24 cellular contexts compared by ENCODE assay signal in genomic region chr12:95784286-95784685, GRCh38. TPM values are rescaled to one million over a fixed set of nuclear protein-coding genes. Genes with fewer than 3 reads are reported as not detected.
DNase-seq lines count a peak whose midpoint lies in the region; ATAC-seq, FAIRE-seq and TF ChIP-seq lines count a peak whose summit lies in the region.
"Had no signal": no experiment of that assay in that cellular context is flagged by ENCODE, and none has a peak within 500 bp of the region (broad histone marks: within the 10 kb centered on the region; RNA-seq: fewer than 3 reads in every experiment).

No MANE protein-coding gene starts in this region.

- no peak for TF ChIP-seq POLR2A in A549 (IDR thresholded peaks at IDR 0.05; ENCODE audit: low read length)

- 45% methylated on average over 4 of the region's 4 CpGs for WGBS in A549 (ENCODE audit: missing lambda C conversion rate)

- H3K4me2 ChIP-seq in A549 = peak overlapping the region; percentile 90; the same call in 2 of the 3 replicates
- H3K4me2 ChIP-seq: KMS-11, SK-N-SH had no signal

- FAIRE-seq in A549 (lab: Jason Lieb, UNC) = no peak
- FAIRE-seq: GM12891 had no signal

- intact Hi-C loops in head of caudate nucleus (cut with DNase I) = no loop called here

- peaks cover 56% of the 10 kb centered on the region for H3K4me1 ChIP-seq in A549
- H3K4me1 ChIP-seq: BE2C had no signal

- DNase-seq in A549 (ENCODE audit: low read depth in 1 of 2, low spot score in 1 of 2) (no peak), HT1080 (ENCODE audit: low read depth) (peak; percentile 45), amniotic epithelial cell (ENCODE audit: low read depth) (peak; percentile 54), iris pigment epithelial cell (ENCODE audit: low read depth) (peak; percentile 63), HPDE6-E6E7 (ENCODE audit: extremely low spot score) (no peak), head of caudate nucleus (no peak), DMS 273 (lab: John Stamatoyannopoulos, UW; ENCODE audit: unreplicated experiment) (no peak)
- no peak for DNase-seq in activated CD4-positive, alpha-beta T cell treated with anti-CD3 and anti-CD28 coated beads, Interleukin-2, amount 50 U/mL, for 48 hours
- DNase-seq: activated CD4-positive, alpha-beta T cell treated with anti-CD3 and anti-CD28 coated beads for 48 hours; activated naive CD4-positive, alpha-beta T cell treated with anti-CD3 and anti-CD28 coated beads for 36 hours; amniotic stem cell; BE2C; COR-L47; cortex of kidney; DMS79; kidney glomerular epithelial cell; MV-4-11; NCI-H526; SK-N-SH; T-helper 2 cell had no signal

- no peak overlapping the region for H3K4me3 ChIP-seq in A549
- H3K4me3 ChIP-seq: cardiac muscle cell had no signal

- no peak for TF ChIP-seq CTCF in A549 (IDR thresholded peaks at IDR 0.05)

- peak overlapping the region in 1 of 2 experiments; percentile 48; a peak in 1 of 6 replicates for H3K27ac ChIP-seq in A549
- H3K27ac ChIP-seq: cardiac muscle cell, KMS-11, upper lobe of left lung had no signal

- POLR2A ChIA-PET in A549 (lab: Yijun Ruan, JAX) = no interaction called here

- TF ChIP-seq RAD21 in A549 (conservative IDR thresholded peaks at IDR 0.05 in 1 of 2, IDR thresholded peaks at IDR 0.05 in 1 of 2) = no peak

- TF ChIP-seq EP300 in A549 (IDR thresholded peaks at IDR 0.05) = no peak

- H3K9me3 ChIP-seq in A549 = no peaks in the 10 kb centered on the region
- H3K9me3 ChIP-seq: BE2C, SK-N-SH, upper lobe of left lung had no signal

- no peak for ATAC-seq in A549

- CTCF ChIA-PET in A549 (lab: Yijun Ruan, JAX) = interaction anchor here (0.7 to 1.0 kb wide), 2 partner anchors 34 to 197 kb away, joined by 3 read pairs; no protein-coding TSS in a partner anchor

TF ChIP-seq in A549, 52 proteins besides CTCF, POLR2A, EP300 and RAD21:
- no peak for TF ChIP-seq HEYL (CRISPR knock-in tag; IDR thresholded peaks at IDR 0.05)
- no peak for TF ChIP-seq FOSL2 (IDR thresholded peaks at IDR 0.05)
- peak; percentile 59 for TF ChIP-seq FOSL2 (CRISPR knock-in tag; IDR thresholded peaks at IDR 0.05)

RNA-seq across cellular contexts. Expression of gene NTN4, which starts 6.3 kb away (rescaled TPM):
- polyA plus RNA-seq in A549 (2011; rRNA removed) (132 and 168 TPM in 2 replicates), A549 (2017; fragmentation: RNase III; extraction: RNeasy Plus Mini Kit Qiagen cat#74134 plus additional on column Dnase treatment) (36.9 to 37.3 TPM (median 37.1 TPM) in 3 replicates)
- 63.1 and 77.4 TPM in 2 replicates for polyA plus RNA-seq in A549 (2012; cell fraction: cytosol; rRNA removed)
- polyA plus RNA-seq in A549 (2012; cell fraction: nucleus; rRNA removed) = 77.0 and 82.3 TPM in 2 replicates
- polyA minus RNA-seq in A549 (2011; rRNA and poly(A)+ RNA removed) = 274 and 323 TPM in 2 replicates
- 7.7 and 8.4 TPM in 2 replicates for total RNA-seq in HT1080 (2014; rRNA removed; shearing (Covaris generic))
- polyA plus RNA-seq in HT1080 (2015; cell fraction: cytosol; rRNA removed) = 27.8 and 30.8 TPM in 2 replicates
- polyA plus RNA-seq in HT1080 (2015; cell fraction: nucleus; rRNA removed) = 30.8 and 32.0 TPM in 2 replicates
- total RNA-seq: activated naive CD4-positive, alpha-beta T cell treated with anti-CD3 and anti-CD28 coated beads for 36 hours had no signal

Comparison
In these comparisons a context has a peak if more than half of its experiments do, and no peak if none do; other contexts are left out.
1. DNase-seq: peak in HT1080 (single experiment), amniotic epithelial cell (single experiment) and iris pigment epithelial cell (single experiment); none in A549 (0 of 2), HPDE6-E6E7 (single experiment), head of caudate nucleus (0 of 42), DMS 273 (single experiment) and activated CD4-positive, alpha-beta T cell treated with anti-CD3 and anti-CD28 coated beads, Interleukin-2, amount 50 U/mL, for 48 hours (0 of 2).